ENCODE assay signal across 26 cellular contexts in the genomic region with DNA sequence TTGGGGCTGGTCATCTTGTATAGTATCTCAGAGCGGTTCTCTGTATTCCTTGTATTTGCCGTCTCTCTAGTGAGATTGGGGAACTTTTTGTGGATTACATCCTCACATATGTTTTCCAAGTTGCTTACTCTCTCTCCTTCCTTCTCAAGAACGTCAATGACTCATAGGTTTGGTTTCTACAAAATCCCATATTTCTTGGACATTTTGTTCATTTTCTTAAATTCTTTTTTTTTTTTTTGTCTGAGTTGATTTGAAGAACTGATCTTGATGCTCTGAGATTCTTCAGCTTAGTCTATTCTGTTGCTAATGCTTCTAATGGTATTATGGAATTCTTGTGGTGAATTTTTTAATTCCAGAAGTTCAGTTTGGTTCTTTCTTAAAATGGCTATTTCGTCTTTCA. TPM values are rescaled to one million over a fixed set of nuclear protein-coding genes. Genes with fewer than 3 reads are reported as not detected.
"Had no signal": no experiment of that assay in that cellular context is flagged by ENCODE, and none has a peak within 500 bp of the region (broad histone marks: within the 10 kb centered on the region; RNA-seq: fewer than 3 reads in every experiment).

No MANE protein-coding gene starts in this region.

- H2AFZ ChIP-seq: hepatocyte had no signal

- H3K9me3 ChIP-seq: gastroesophageal sphincter, left lung, prostate gland, testis, tibial artery had no signal

- DNase-seq: effector memory CD4-positive, alpha-beta T cell; heart left ventricle; left cardiac atrium; left lung; midbrain; naive thymus-derived CD4-positive, alpha-beta T cell; nephron progenitor cell; nucleus accumbens; stimulated activated CD4-positive, alpha-beta T cell treated with anti-CD3 and anti-CD28 coated beads, Interleukin-2, amount 100 ng/mL, for 24 hours; stimulated activated naive CD4-positive, alpha-beta T cell treated with Interleukin-2 at 50 U/mL for 16 hours; testis; tibial artery had no signal

- FAIRE-seq: islet of Langerhans had no signal

- ATAC-seq: gastroesophageal sphincter, heart left ventricle, left cardiac atrium, sciatic nerve had no signal

- H3K27me3 ChIP-seq: gastroesophageal sphincter, hepatocyte, left lung, right atrium auricular region, testis had no signal

- H3K36me3 ChIP-seq: esophagus muscularis mucosa, gastroesophageal sphincter, heart left ventricle, left lung, prostate gland, right atrium auricular region, tibial artery had no signal

- H3K27ac ChIP-seq: coronary artery, esophagus muscularis mucosa, gastroesophageal sphincter, heart left ventricle, hepatocyte, left lung, prostate gland, right atrium auricular region, testis, tibial artery had no signal

- H3K4me3 ChIP-seq: coronary artery, esophagus muscularis mucosa, gastroesophageal sphincter, heart left ventricle, hepatocyte, left lung, prostate gland, right atrium auricular region, testis, tibial artery had no signal

- H3K79me2 ChIP-seq: hepatocyte had no signal

- H3K4me1 ChIP-seq: esophagus muscularis mucosa, gastroesophageal sphincter, heart left ventricle, left lung, prostate gland, right atrium auricular region, testis, tibial artery had no signal

- H3K4me2 ChIP-seq: hepatocyte had no signal

RNA-seq across cellular contexts. Expression of a gene that starts 28.4 kb away (rescaled TPM):
- total RNA-seq: dermis blood vessel endothelial cell; endothelial cell of umbilical vein; kidney epithelial cell; mammary epithelial cell; mucosa of gallbladder; naive thymus-derived CD4-positive, alpha-beta T cell; osteocyte; sciatic nerve; testis had no signal
- polyA plus RNA-seq: mammary epithelial cell; naive thymus-derived CD4-positive, alpha-beta T cell had no signal
